33 cellular contexts compared by ENCODE assay signal in genomic region chr7:1999278-1999984, GRCh38.
A peak's percentile ranks its signal among the peaks of the same experiment; 100 is the strongest.
DNase-seq lines count a peak whose midpoint lies in the region; ATAC-seq and TF ChIP-seq lines count a peak whose summit lies in the region.
"Had no signal": no experiment of that assay in that cellular context is flagged by ENCODE, and none has a peak within 500 bp of the region (broad histone marks: within the 10 kb centered on the region; RNA-seq: fewer than 3 reads in every experiment).

No MANE protein-coding gene starts in this region.

- H3K4me1 Mint-ChIP-seq in activated naive CD4-positive, alpha-beta T cell treated with anti-CD3 and anti-CD28 coated beads, Interleukin-2, amount 10 ng/mL, durations not matched to agents 7 days and 5 days, result no peaks in the 10 kb centered on the region
- H3K4me1 Mint-ChIP-seq in GM23338, result no peaks in the 10 kb centered on the region
- peaks cover 17% of the 10 kb centered on the region for H3K4me1 Mint-ChIP-seq in stimulated activated memory B cell treated with anti-CD40 and anti-IgM and Interleukin-4, amounts not matched to agents 10 μg/mL and 1 μg/mL and 100 μg/mL, for 72 hours
- peaks cover 5% of the 10 kb centered on the region for H3K4me1 Mint-ChIP-seq in T-helper 17 cell
- H3K4me1 Mint-ChIP-seq in mesothelial cell of epicardium, result no peaks in the 10 kb centered on the region

- H3K27ac Mint-ChIP-seq in activated naive CD4-positive, alpha-beta T cell treated with anti-CD3 and anti-CD28 coated beads, Interleukin-2, amount 10 ng/mL, durations not matched to agents 7 days and 5 days, result peak overlapping the region; percentile 12
- H3K27ac Mint-ChIP-seq in GM23338 (peak overlapping the region; percentile 84; the same call in 1 of the 2 replicates), T-helper 17 cell (no peak overlapping the region), mesothelial cell of epicardium (no peak overlapping the region)
- peak overlapping the region; percentile 62 for H3K27ac Mint-ChIP-seq in stimulated activated memory B cell treated with anti-CD40 and anti-IgM and Interleukin-4, amounts not matched to agents 10 μg/mL and 1 μg/mL and 100 μg/mL, for 72 hours

- H2AFZ ChIP-seq in GM23338, result no peak overlapping the region

- H3K9me2 ChIP-seq in GM23338 (ENCODE audit: insufficient read depth), result no peaks in the 10 kb centered on the region

- intact Hi-C loops in left ventricle myocardium superior (cut with micrococcal nuclease), result no loop called here

- CTCF ChIA-PET in activated naive CD4-positive, alpha-beta T cell treated with anti-CD3 and anti-CD28 coated beads, Interleukin-2, amount 10 ng/mL, durations not matched to agents 7 days and 5 days (lab: Charles Lee), result no interaction called here

- no peaks in the 10 kb centered on the region for H3K9me3 ChIP-seq in T-helper 17 cell (ENCODE audit: control insufficient read depth, low read length, poor library complexity, severe bottlenecking)
- H3K9me3 ChIP-seq: gastroesophageal sphincter, left lung, ovary, SJSA1, upper lobe of right lung had no signal

- H3K4me3 ChIP-seq in GM23338, result no peak overlapping the region
- H3K4me3 ChIP-seq: dorsolateral prefrontal cortex, gastroesophageal sphincter, K562, left lung, ovary, SJSA1, smooth muscle cell, upper lobe of right lung had no signal

- H4K20me1 ChIP-seq in GM23338 (replicated peaks; ENCODE audit: insufficient read depth), result no peaks in the 10 kb centered on the region

- TF ChIP-seq CTCF in GM23338 (conservative IDR thresholded peaks at IDR 0.05; ENCODE audit: low read depth in 2 of 2) (no peak), mesothelial cell of epicardium (IDR thresholded peaks at IDR 0.05; ENCODE audit: unreplicated experiment) (no peak)

- no peak overlapping the region for H3K4me3 Mint-ChIP-seq in activated naive CD4-positive, alpha-beta T cell treated with anti-CD3 and anti-CD28 coated beads, Interleukin-2, amount 10 ng/mL, durations not matched to agents 7 days and 5 days
- H3K4me3 Mint-ChIP-seq in GM23338 (no peak overlapping the region), T-helper 17 cell (no peak overlapping the region), mesothelial cell of epicardium (no peak overlapping the region)
- H3K4me3 Mint-ChIP-seq in stimulated activated memory B cell treated with anti-CD40 and anti-IgM and Interleukin-4, amounts not matched to agents 10 μg/mL and 1 μg/mL and 100 μg/mL, for 72 hours, result no peak overlapping the region
- H3K4me3 Mint-ChIP-seq: activated naive CD4-positive, alpha-beta T cell treated with anti-CD3 and anti-CD28 coated beads, Interleukin-2, amount 50 U/mL, for 24 hours; naive thymus-derived CD4-positive, alpha-beta T cell had no signal

- no peaks in the 10 kb centered on the region for H3K36me3 Mint-ChIP-seq in activated naive CD4-positive, alpha-beta T cell treated with anti-CD3 and anti-CD28 coated beads, Interleukin-2, amount 10 ng/mL, durations not matched to agents 7 days and 5 days
- no peaks in the 10 kb centered on the region for H3K36me3 Mint-ChIP-seq in GM23338 (ENCODE audit: low read depth)
- H3K36me3 Mint-ChIP-seq in stimulated activated memory B cell treated with anti-CD40 and anti-IgM and Interleukin-4, amounts not matched to agents 10 μg/mL and 1 μg/mL and 100 μg/mL, for 72 hours, result peaks cover 24% of the 10 kb centered on the region
- no peaks in the 10 kb centered on the region for H3K36me3 Mint-ChIP-seq in T-helper 17 cell (ENCODE audit: low read depth)
- no peaks in the 10 kb centered on the region for H3K36me3 Mint-ChIP-seq in mesothelial cell of epicardium
- H3K36me3 Mint-ChIP-seq: activated naive CD4-positive, alpha-beta T cell treated with anti-CD3 and anti-CD28 coated beads, Interleukin-2, amount 50 U/mL, for 24 hours; naive thymus-derived CD4-positive, alpha-beta T cell had no signal

- H3K9me3 Mint-ChIP-seq in activated naive CD4-positive, alpha-beta T cell treated with anti-CD3 and anti-CD28 coated beads, Interleukin-2, amount 10 ng/mL, durations not matched to agents 7 days and 5 days, result no peaks in the 10 kb centered on the region
- H3K9me3 Mint-ChIP-seq in GM23338, result no peaks in the 10 kb centered on the region
- H3K9me3 Mint-ChIP-seq in stimulated activated memory B cell treated with anti-CD40 and anti-IgM and Interleukin-4, amounts not matched to agents 10 μg/mL and 1 μg/mL and 100 μg/mL, for 72 hours, result no peaks in the 10 kb centered on the region
- no peaks in the 10 kb centered on the region for H3K9me3 Mint-ChIP-seq in mesothelial cell of epicardium
- H3K9me3 Mint-ChIP-seq: activated naive CD4-positive, alpha-beta T cell treated with anti-CD3 and anti-CD28 coated beads, Interleukin-2, amount 50 U/mL, for 24 hours; immature natural killer cell; naive thymus-derived CD4-positive, alpha-beta T cell had no signal

- ATAC-seq in GM23338 (no peak), left ventricle myocardium superior (no peak), T-helper 17 cell (no peak)
- no peak for ATAC-seq in stimulated activated memory B cell treated with anti-CD40 and anti-IgM and Interleukin-4, amounts not matched to agents 10 μg/mL and 1 μg/mL and 100 μg/mL, for 72 hours
- ATAC-seq: activated CD4-positive, CD25-positive, alpha-beta regulatory T cell treated with anti-CD3 and anti-CD28 coated beads, Interleukin-2, amount 50 U/mL, for 24 hours; gastroesophageal sphincter; K562; left lung; naive thymus-derived CD4-positive, alpha-beta T cell; upper lobe of right lung had no signal

- no peaks in the 10 kb centered on the region for H3K79me2 ChIP-seq in GM23338 (replicated peaks; ENCODE audit: insufficient read depth)

- DNase-seq in activated naive CD4-positive, alpha-beta T cell treated with anti-CD3 and anti-CD28 coated beads, Interleukin-2, amount 10 ng/mL, durations not matched to agents 7 days and 5 days, result no peak
- DNase-seq in activated naive CD4-positive, alpha-beta T cell treated with anti-CD3 and anti-CD28 coated beads, Interleukin-2, amount 50 U/mL, for 16 hours, result no peak
- DNase-seq in GM23338 (ENCODE audit: low spot score) (no peak), left ventricle myocardium superior (peak; percentile 18), T-helper 17 cell (no peak), dermis blood vessel endothelial cell (no peak), mesothelial cell of epicardium (ENCODE audit: low spot score in 2 of 2, unreplicated experiment in 2 of 2) (no peak)
- DNase-seq: 8988T; activated CD4-positive, alpha-beta T cell treated with anti-CD3 and anti-CD28 coated beads, Interleukin-2, amount 50 U/mL, for 48 hours; activated CD8-positive, alpha-beta memory T cell treated with anti-CD3 and anti-CD28 coated beads, Interleukin-2, amount 50 U/mL, for 48 hours; caudate nucleus; DMS53; GDM1; HCEC 1CT; hippocampal formation; immature natural killer cell; naive thymus-derived CD4-positive, alpha-beta T cell; NCI-H1105; NCI-H1930; NCI-H69; ovary; retina; stimulated activated CD4-positive, alpha-beta T cell treated with anti-CD3 and anti-CD28 coated beads, Interleukin-2, amount 100 ng/mL, for 24 hours; upper lobe of right lung had no signal

- H3K27ac ChIP-seq in GM23338 (ENCODE audit: low read depth), result no peak overlapping the region
- H3K27ac ChIP-seq: dorsolateral prefrontal cortex, gastroesophageal sphincter, left lung, ovary, SJSA1, upper lobe of right lung had no signal

- H3K4me2 ChIP-seq in GM23338, result no peak overlapping the region
- H3K4me2 ChIP-seq: smooth muscle cell had no signal

- H3F3A ChIP-seq in GM23338 (replicated peaks; ENCODE audit: low read depth), result no peaks in the 10 kb centered on the region

- H3K36me3 ChIP-seq in GM23338 (ENCODE audit: insufficient read depth), result no peaks in the 10 kb centered on the region
- H3K36me3 ChIP-seq: ovary, SJSA1, upper lobe of right lung had no signal

- H3K27me3 ChIP-seq in GM23338 (ENCODE audit: insufficient read depth), result no peaks in the 10 kb centered on the region
- H3K27me3 ChIP-seq: dorsolateral prefrontal cortex, gastroesophageal sphincter, left lung, ovary, SJSA1, upper lobe of right lung had no signal

- no peaks in the 10 kb centered on the region for H3K4me1 ChIP-seq in GM23338 (ENCODE audit: insufficient read depth)
- H3K4me1 ChIP-seq: gastroesophageal sphincter, left lung, SJSA1, upper lobe of right lung had no signal

- no peaks in the 10 kb centered on the region for H3K27me3 Mint-ChIP-seq in activated naive CD4-positive, alpha-beta T cell treated with anti-CD3 and anti-CD28 coated beads, Interleukin-2, amount 10 ng/mL, durations not matched to agents 7 days and 5 days
- H3K27me3 Mint-ChIP-seq in GM23338 (ENCODE audit: insufficient read depth, low read depth, poor library complexity), result peaks cover 5% of the 10 kb centered on the region
- H3K27me3 Mint-ChIP-seq in stimulated activated memory B cell treated with anti-CD40 and anti-IgM and Interleukin-4, amounts not matched to agents 10 μg/mL and 1 μg/mL and 100 μg/mL, for 72 hours, result no peaks in the 10 kb centered on the region
- H3K27me3 Mint-ChIP-seq in T-helper 17 cell, result no peaks in the 10 kb centered on the region
- no peaks in the 10 kb centered on the region for H3K27me3 Mint-ChIP-seq in mesothelial cell of epicardium (ENCODE audit: low read depth)
- H3K27me3 Mint-ChIP-seq: activated naive CD4-positive, alpha-beta T cell treated with anti-CD3 and anti-CD28 coated beads, Interleukin-2, amount 50 U/mL, for 24 hours; naive thymus-derived CD4-positive, alpha-beta T cell had no signal

TF ChIP-seq in GM23338, 12 proteins besides CTCF, POLR2A, EP300 and RAD21 (continues in another document):
- TF ChIP-seq EZH2 (IDR thresholded peaks at IDR 0.05; ENCODE audit: low read depth, unreplicated experiment) (no peak), REST (IDR thresholded peaks at IDR 0.05; ENCODE audit: unreplicated experiment) (no peak)

Comparison
In these comparisons a context has a peak if more than half of its experiments do, and no peak if none do; other contexts are left out.
1. H3K27ac Mint-ChIP-seq: peak in activated naive CD4-positive, alpha-beta T cell treated with anti-CD3 and anti-CD28 coated beads, Interleukin-2, amount 10 ng/mL, durations not matched to agents 7 days and 5 days (single experiment), GM23338 (single experiment) and stimulated activated memory B cell treated with anti-CD40 and anti-IgM and Interleukin-4, amounts not matched to agents 10 μg/mL and 1 μg/mL and 100 μg/mL, for 72 hours (single experiment); none in T-helper 17 cell (single experiment) and mesothelial cell of epicardium (single experiment).